8 cellular contexts compared by ENCODE assay signal in the genomic region with DNA sequence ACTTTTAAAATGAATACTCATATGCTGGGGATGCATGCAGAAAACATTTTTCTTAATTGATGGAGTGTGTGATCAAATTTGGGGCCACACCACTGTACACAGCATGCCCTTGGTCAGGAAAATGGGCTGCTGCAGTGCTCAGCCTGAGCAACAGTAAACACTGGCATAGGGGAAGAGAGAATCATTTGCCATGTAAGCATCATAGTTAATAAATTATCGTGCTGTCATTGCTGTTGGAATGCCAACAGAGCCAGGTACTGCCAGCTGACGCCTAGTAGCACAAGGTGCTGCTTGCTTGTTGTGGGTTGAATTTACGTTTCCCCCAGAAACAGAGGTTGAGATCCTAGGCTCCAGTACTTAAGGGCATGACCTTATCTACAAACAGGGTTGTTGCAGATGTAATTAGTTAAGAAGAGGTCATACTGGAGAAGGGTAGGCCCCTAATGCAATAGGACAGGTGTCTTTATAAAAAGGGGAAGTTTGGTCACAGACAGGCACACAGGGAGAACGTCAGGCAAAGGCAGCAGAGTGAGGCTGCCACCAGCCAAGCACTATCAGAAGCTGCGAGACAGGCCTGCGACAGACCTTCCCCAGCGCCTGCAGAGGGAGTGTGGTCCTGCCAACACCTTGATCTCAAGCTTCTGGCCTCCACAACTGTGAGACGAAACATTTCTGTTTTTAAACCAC. TPM values are rescaled to one million over a fixed set of nuclear protein-coding genes. Genes with fewer than 3 reads are reported as not detected.
DNase-seq lines count a peak whose midpoint lies in the region; ATAC-seq and TF ChIP-seq lines count a peak whose summit lies in the region.

No MANE protein-coding gene starts in this region.

- no peak overlapping the region for H3K27ac Mint-ChIP-seq in activated CD8-positive, alpha-beta memory T cell treated with anti-CD3 and anti-CD28 coated beads, Interleukin-2, amount 10 ng/mL, durations not matched to agents 7 days and 5 days

- H3K36me3 Mint-ChIP-seq in activated CD8-positive, alpha-beta memory T cell treated with anti-CD3 and anti-CD28 coated beads, Interleukin-2, amount 10 ng/mL, durations not matched to agents 7 days and 5 days, result peaks cover 33% of the 10 kb centered on the region

- no peak overlapping the region for H3K4me3 ChIP-seq in GM12865 (ENCODE audit: low read depth, low read length)

- H3K4me1 Mint-ChIP-seq in activated CD8-positive, alpha-beta memory T cell treated with anti-CD3 and anti-CD28 coated beads, Interleukin-2, amount 10 ng/mL, durations not matched to agents 7 days and 5 days, result no peaks in the 10 kb centered on the region

- H3K27me3 Mint-ChIP-seq in activated CD8-positive, alpha-beta memory T cell treated with anti-CD3 and anti-CD28 coated beads, Interleukin-2, amount 10 ng/mL, durations not matched to agents 7 days and 5 days, result no peaks in the 10 kb centered on the region

- ATAC-seq in GM21360 (IDR thresholded peaks at IDR 0.05; ENCODE audit: unreplicated experiment) (peak; percentile 78), HG03342 (IDR thresholded peaks at IDR 0.05; ENCODE audit: unreplicated experiment) (peak; percentile 68)
- no peak for ATAC-seq in activated CD8-positive, alpha-beta memory T cell treated with anti-CD3 and anti-CD28 coated beads, Interleukin-2, amount 10 ng/mL, durations not matched to agents 7 days and 5 days

- no peak overlapping the region for H3K4me3 Mint-ChIP-seq in activated CD8-positive, alpha-beta memory T cell treated with anti-CD3 and anti-CD28 coated beads, Interleukin-2, amount 10 ng/mL, durations not matched to agents 7 days and 5 days

- peak; percentile 45 for DNase-seq in GM12865 (ENCODE audit: low read depth)
- peak; percentile 55 for DNase-seq in cerebellar cortex (ENCODE audit: low spot score)
- no peak for DNase-seq in NCI-H1092 treated with DMSO at 0.1 percent for 48 hours (lab: John Stamatoyannopoulos, UW)
- no peak for DNase-seq in activated naive CD4-positive, alpha-beta T cell treated with Interleukin-2 at 50 U/mL for 16 hours
- DNase-seq in GOT3 (lab: John Stamatoyannopoulos, UW), result no peak
- DNase-seq in activated CD8-positive, alpha-beta memory T cell treated with anti-CD3 and anti-CD28 coated beads, Interleukin-2, amount 10 ng/mL, durations not matched to agents 7 days and 5 days, result no peak

- CTCF ChIA-PET in activated CD8-positive, alpha-beta memory T cell treated with anti-CD3 and anti-CD28 coated beads, Interleukin-2, amount 10 ng/mL, durations not matched to agents 7 days and 5 days (lab: Charles Lee), result no interaction called here

- no peak for TF ChIP-seq CTCF in GM12865 (IDR thresholded peaks at IDR 0.05; ENCODE audit: insufficient read depth, low read depth, low read length, missing control alignments)

- H3K9me3 Mint-ChIP-seq in activated CD8-positive, alpha-beta memory T cell treated with anti-CD3 and anti-CD28 coated beads, Interleukin-2, amount 10 ng/mL, durations not matched to agents 7 days and 5 days (ENCODE audit: low read depth), result peaks cover 8% of the 10 kb centered on the region

RNA-seq across cellular contexts. Expression of a gene that starts 25.3 kb away (rescaled TPM):
- 10 to 100 TPM; 44.5 to 52.2 TPM for total RNA-seq in activated CD8-positive, alpha-beta memory T cell treated with anti-CD3 and anti-CD28 coated beads, Interleukin-2, amount 10 ng/mL, durations not matched to agents 7 days and 5 days

Comparison
In these comparisons a context has a peak if more than half of its experiments do, and no peak if none do; other contexts are left out.
1. DNase-seq: peak in GM12865 (single experiment) and cerebellar cortex (single experiment); none in NCI-H1092 treated with DMSO at 0.1 percent for 48 hours (single experiment), activated naive CD4-positive, alpha-beta T cell treated with Interleukin-2 at 50 U/mL for 16 hours (single experiment), GOT3 (single experiment) and activated CD8-positive, alpha-beta memory T cell treated with anti-CD3 and anti-CD28 coated beads, Interleukin-2, amount 10 ng/mL, durations not matched to agents 7 days and 5 days (single experiment).